In genomic region chr15:100570282-100570681, GRCh38 we compare ENCODE assay signal across 14 cellular contexts. TPM values are rescaled to one million over a fixed set of nuclear protein-coding genes. Genes with fewer than 3 reads are reported as not detected.
DNase-seq lines count a peak whose midpoint lies in the region; ATAC-seq and TF ChIP-seq lines count a peak whose summit lies in the region.
"Had no signal": no experiment of that assay in that cellular context is flagged by ENCODE, and none has a peak within 500 bp of the region (broad histone marks: within the 10 kb centered on the region; RNA-seq: fewer than 3 reads in every experiment).

No MANE protein-coding gene starts in this region.

- intact Hi-C loops in sciatic nerve (cut with DNase I): no loop called here

- no peak for TF ChIP-seq POLR2A in GM18505 (IDR thresholded peaks at IDR 0.05; ENCODE audit: borderline replicate concordance, extremely low read depth, insufficient read depth, insufficient read length)

- H3K36me3 Mint-ChIP-seq in activated naive CD8-positive, alpha-beta T cell: peaks cover 20% of the 10 kb centered on the region

- H3K9me3 Mint-ChIP-seq in activated naive CD8-positive, alpha-beta T cell (ENCODE audit: low read depth): no peaks in the 10 kb centered on the region
- H3K9me3 Mint-ChIP-seq: CD14-positive monocyte, neural crest cell had no signal

- ATAC-seq in GM18505 (IDR thresholded peaks at IDR 0.05; ENCODE audit: unreplicated experiment) (peak; percentile 10), HG03103 (IDR thresholded peaks at IDR 0.05; ENCODE audit: low read depth, unreplicated experiment) (peak; percentile 23), sciatic nerve (no peak)

- peak overlapping the region; percentile 84 for H3K27ac Mint-ChIP-seq in activated naive CD8-positive, alpha-beta T cell

- peaks cover 44% of the 10 kb centered on the region for H3K4me1 Mint-ChIP-seq in activated naive CD8-positive, alpha-beta T cell (ENCODE audit: low read depth)
- H3K4me1 Mint-ChIP-seq: neural crest cell had no signal

- peak overlapping the region; percentile 63 for H3K4me3 Mint-ChIP-seq in activated naive CD8-positive, alpha-beta T cell
- H3K4me3 Mint-ChIP-seq: CD14-positive monocyte, neural crest cell had no signal

- DNase-seq in AG08396 (ENCODE audit: low spot score) (peak; percentile 29), NCI-H2107 treated with DMSO at 0.1 percent for 48 hours (lab: John Stamatoyannopoulos, UW; ENCODE audit: unreplicated experiment) (no peak), sciatic nerve (ENCODE audit: low spot score) (no peak)
- DNase-seq in stimulated activated CD8-positive, alpha-beta memory T cell treated with anti-CD3 and anti-CD28 coated beads, Interleukin-4, amount 100 ng/mL, for 48 hours: no peak
- no peak for DNase-seq in stimulated activated naive CD4-positive, alpha-beta T cell (lab: John Stamatoyannopoulos, UW)
- DNase-seq: activated T-cell treated with anti-CD3 and anti-CD28 coated beads for 4 hours, kidney glomerular epithelial cell, NCI-H1048, NCI-H774 had no signal

- H3K27me3 Mint-ChIP-seq in activated naive CD8-positive, alpha-beta T cell: no peaks in the 10 kb centered on the region

RNA-seq across cellular contexts. Expression of gene LINS1, which starts 31.7 kb away (rescaled TPM):
- 20.0 TPM for total RNA-seq in sciatic nerve

RNA-seq across cellular contexts. Expression of gene ASB7, which starts 32.1 kb away (rescaled TPM):
- 10.9 TPM for total RNA-seq in sciatic nerve

RNA-seq across cellular contexts. Expression of gene CERS3, which starts 41.5 kb away (rescaled TPM):
- 0.36 TPM for total RNA-seq in sciatic nerve
